18 cellular contexts compared by ENCODE assay signal in the genomic region with DNA sequence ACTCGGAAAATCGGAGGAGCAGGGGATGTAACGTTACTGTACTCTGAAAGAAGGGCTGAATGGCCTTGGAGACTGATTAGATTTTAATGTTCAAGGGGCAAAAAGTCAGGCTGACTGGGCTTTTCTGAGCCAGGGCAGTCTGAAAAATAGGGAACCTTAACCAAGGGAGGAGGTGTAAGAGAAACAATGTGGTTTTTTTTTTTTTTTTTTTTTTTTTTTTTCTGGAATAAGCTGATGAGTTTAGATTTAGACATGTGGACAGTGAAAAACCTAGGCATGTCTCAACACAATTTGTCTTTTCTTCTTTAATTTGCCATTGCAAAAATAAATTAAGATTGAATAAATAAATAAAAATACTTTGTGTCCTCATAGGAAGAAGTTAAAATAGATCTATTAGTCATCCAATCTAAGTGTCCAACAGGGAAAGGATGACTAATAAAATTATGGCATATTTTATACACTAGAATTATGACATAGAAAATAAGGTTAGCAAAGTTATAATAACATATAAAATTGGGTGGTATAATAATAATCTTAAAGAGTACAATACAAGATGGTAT.
DNase-seq lines count a peak whose midpoint lies in the region; ATAC-seq, FAIRE-seq and TF ChIP-seq lines count a peak whose summit lies in the region.
"Had no signal": no experiment of that assay in that cellular context is flagged by ENCODE, and none has a peak within 500 bp of the region (broad histone marks: within the 10 kb centered on the region; RNA-seq: fewer than 3 reads in every experiment).

No MANE protein-coding gene starts in this region.

- dilution Hi-C loops in mammary epithelial cell (cut with HindIII; ENCODE audit: low sequenced_read_pairs) = no loop called here

- H3K4me3 ChIP-seq in NB4 (ENCODE audit: low read depth, low read length) (no peak overlapping the region), mammary epithelial cell (replicated peaks in 1 of 3; ENCODE audit: insufficient read depth in 1 of 3, low read depth in 2 of 3, low read length in 3 of 3) (no peak overlapping the region), kidney (ENCODE audit: low read length in 2 of 2) (no peak overlapping the region), right atrium auricular region (no peak overlapping the region), BE2C (ENCODE audit: low read depth, low read length) (no peak overlapping the region)
- H3K4me3 ChIP-seq: left lung, prostate gland had no signal

- H3K9me3 ChIP-seq in mammary epithelial cell (replicated peaks; ENCODE audit: insufficient read depth, low read length) = no peaks in the 10 kb centered on the region
- H3K9me3 ChIP-seq in kidney (ENCODE audit: control insufficient read depth in 1 of 2, low read length in 2 of 2) = no peaks in the 10 kb centered on the region
- no peaks in the 10 kb centered on the region for H3K9me3 ChIP-seq in right atrium auricular region
- H3K9me3 ChIP-seq in BE2C = no peaks in the 10 kb centered on the region
- H3K9me3 ChIP-seq: left lung, prostate gland had no signal

- ATAC-seq in HG03280 (IDR thresholded peaks at IDR 0.05; ENCODE audit: unreplicated experiment) = no peak
- ATAC-seq: activated T-cell treated with anti-CD3 and anti-CD28 coated beads, Interleukin-2, amount 50 U/mL, for 72 hours; left lung; natural killer cell had no signal

- no peak overlapping the region for H3K4me2 ChIP-seq in mammary epithelial cell (ENCODE audit: insufficient read depth, low read depth, low read length)

- TF ChIP-seq CTCF in NB4 (IDR thresholded peaks at IDR 0.05; ENCODE audit: low read depth, low read length) (no peak), mammary epithelial cell (conservative IDR thresholded peaks at IDR 0.05 in 1 of 2, IDR thresholded peaks at IDR 0.05 in 1 of 2; ENCODE audit: extremely low read depth in 1 of 2, insufficient read depth in 1 of 2, low read depth in 1 of 2, low read length in 2 of 2) (no peak), kidney (IDR thresholded peaks at IDR 0.05; ENCODE audit: borderline replicate concordance, extremely low read depth, insufficient read depth) (no peak), right atrium auricular region (IDR thresholded peaks at IDR 0.05) (no peak), BE2C (IDR thresholded peaks at IDR 0.05; ENCODE audit: low read depth, low read length) (no peak)

- CTCF ChIA-PET in mammary epithelial cell (lab: Charles Lee; ENCODE audit: low non-redundant PET) = no interaction called here

- H4K20me1 ChIP-seq in mammary epithelial cell (ENCODE audit: insufficient read depth, low read length) = no peaks in the 10 kb centered on the region

- intact Hi-C loops in mammary epithelial cell (cut with micrococcal nuclease) = no loop called here
- intact Hi-C loops in kidney (cut with DNase I) = no loop called here

- in situ Hi-C loops in mammary epithelial cell (cut with MboI; ENCODE audit: low sequenced_read_pairs in 2 of 2) = no loop called here

- WGBS in mammary epithelial cell (ENCODE audit: low coverage, missing lambda C conversion rate) = 100% methylated on average over 3 of the region's 3 CpGs

- no peaks in the 10 kb centered on the region for H3K27me3 ChIP-seq in mammary epithelial cell (ENCODE audit: insufficient read depth, low read length)
- no peaks in the 10 kb centered on the region for H3K27me3 ChIP-seq in right atrium auricular region
- H3K27me3 ChIP-seq in BE2C = no peaks in the 10 kb centered on the region
- H3K27me3 ChIP-seq: left lung had no signal

- DNase-seq in EH (ENCODE audit: low read depth) (peak; percentile 65), NB4 (ENCODE audit: low read depth) (peak; percentile 61), mammary epithelial cell (peak; percentile 14), kidney (no peak), right atrium auricular region (ENCODE audit: low spot score) (no peak), BE2C (no peak), NCI-H2227 (lab: John Stamatoyannopoulos, UW; ENCODE audit: unreplicated experiment) (no peak)
- DNase-seq: activated CD4-positive, alpha-beta T cell treated with anti-CD3 and anti-CD28 coated beads, Interleukin-2, amount 50 U/mL, for 48 hours; activated T-cell treated with anti-CD3 and anti-CD28 coated beads, Interleukin-2, amount 50 U/mL, for 72 hours; amygdala; Caco-2; GF-D8; left lung; natural killer cell; SIG-M5 had no signal

- H3K79me2 ChIP-seq in mammary epithelial cell (ENCODE audit: insufficient read depth, low read length) = no peaks in the 10 kb centered on the region

- TF ChIP-seq POLR2A in NB4 (IDR thresholded peaks at IDR 0.05; ENCODE audit: extremely low read depth, insufficient read length) = no peak

- FAIRE-seq in kidney (lab: Jason Lieb, UNC) = peak; percentile 32
- FAIRE-seq: urothelium cell line had no signal

- H3K27ac ChIP-seq in mammary epithelial cell (ENCODE audit: insufficient read depth, low read depth, low read length) (no peak overlapping the region), kidney (ENCODE audit: low read depth in 2 of 2, low read length in 2 of 2) (no peak overlapping the region), right atrium auricular region (no peak overlapping the region)
- H3K27ac ChIP-seq: left lung, prostate gland had no signal

- no peak overlapping the region for H2AFZ ChIP-seq in mammary epithelial cell (ENCODE audit: low read depth, low read length)

- H3K4me1 ChIP-seq in mammary epithelial cell (ENCODE audit: insufficient read depth, low read length) (peaks cover 3% of the 10 kb centered on the region), kidney (ENCODE audit: control insufficient read depth in 1 of 2, insufficient read depth in 1 of 2, low read depth in 1 of 2, low read length in 2 of 2) (no peaks in the 10 kb centered on the region), right atrium auricular region (no peaks in the 10 kb centered on the region), BE2C (peaks cover 4% of the 10 kb centered on the region)
- H3K4me1 ChIP-seq: Caco-2, left lung, prostate gland had no signal

- BruUV-seq in mammary epithelial cell (replicated peaks; lab: Mats Ljungman, UMichigan) = no TSS peak

- H3K36me3 ChIP-seq in mammary epithelial cell (ENCODE audit: insufficient read depth, low read length) (no peaks in the 10 kb centered on the region), kidney (ENCODE audit: control insufficient read depth in 1 of 2, insufficient read depth in 2 of 2, low read length in 2 of 2) (no peaks in the 10 kb centered on the region), right atrium auricular region (no peaks in the 10 kb centered on the region), BE2C (no peaks in the 10 kb centered on the region)
- H3K36me3 ChIP-seq: left lung, prostate gland had no signal

- H3K9ac ChIP-seq in mammary epithelial cell (ENCODE audit: insufficient read depth, low read length) (no peak overlapping the region), kidney (ENCODE audit: low read length in 2 of 2) (no peak overlapping the region)

Comparison
In these comparisons a context has a peak if more than half of its experiments do, and no peak if none do; other contexts are left out.
1. DNase-seq: peak in EH (single experiment), NB4 (single experiment) and mammary epithelial cell (single experiment); none in kidney (single experiment), right atrium auricular region (single experiment), BE2C (single experiment) and NCI-H2227 (single experiment).